In the genomic region with DNA sequence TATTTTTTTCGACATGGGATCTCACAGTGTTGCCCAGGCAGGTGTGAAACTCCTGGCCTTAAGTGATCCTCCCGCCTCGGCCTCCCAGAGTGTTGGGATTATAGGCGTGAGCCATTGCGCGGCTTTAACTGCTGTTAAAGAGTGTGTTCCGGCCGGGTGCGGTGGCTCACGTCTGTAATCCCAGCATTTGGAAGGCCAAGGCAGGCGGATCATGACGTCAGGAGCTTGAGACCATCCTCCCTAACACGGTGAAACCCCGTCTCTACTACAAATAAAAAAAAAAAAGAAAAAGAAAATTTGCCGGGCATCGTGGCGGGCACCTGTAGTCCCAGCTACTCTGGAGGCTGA, we compare ENCODE assay signal across 8 cellular contexts. TPM values are rescaled to one million over a fixed set of nuclear protein-coding genes. Genes with fewer than 3 reads are reported as not detected.
DNase-seq lines count a peak whose midpoint lies in the region; ATAC-seq and TF ChIP-seq lines count a peak whose summit lies in the region.

No MANE protein-coding gene starts in this region.

- peaks cover 57% of the 10 kb centered on the region for H3K4me1 Mint-ChIP-seq in stimulated activated naive CD8-positive, alpha-beta T cell treated with anti-CD3 and anti-CD28 coated beads, Interleukin-15, Interleukin-2, amounts not matched to agents 100 ng/mL and 50 ng/mL, for 24 hours (ENCODE audit: low read depth)
- peaks cover 21% of the 10 kb centered on the region for H3K4me1 Mint-ChIP-seq in memory B cell

- no peaks in the 10 kb centered on the region for H3K36me3 Mint-ChIP-seq in stimulated activated naive CD8-positive, alpha-beta T cell treated with anti-CD3 and anti-CD28 coated beads, Interleukin-15, Interleukin-2, amounts not matched to agents 100 ng/mL and 50 ng/mL, for 24 hours (ENCODE audit: low read depth)
- H3K36me3 Mint-ChIP-seq in memory B cell, result peaks cover 1% of the 10 kb centered on the region

- no peak for DNase-seq in stimulated activated naive CD8-positive, alpha-beta T cell treated with anti-CD3 and anti-CD28 coated beads, Interleukin-15, Interleukin-2, amounts not matched to agents 100 U/mL and 50 U/mL, for 24 hours
- DNase-seq in astrocyte of the cerebellum (ENCODE audit: low read depth), result no peak
- DNase-seq in memory B cell (ENCODE audit: low spot score in 2 of 2), result no peak
- no peak for DNase-seq in CD1c-positive myeloid dendritic cell (ENCODE audit: extremely low spot score)
- DNase-seq in left lobe of liver (ENCODE audit: low spot score), result no peak
- DNase-seq in NCI-H2107 (lab: John Stamatoyannopoulos, UW), result no peak

- ATAC-seq in stimulated activated naive CD8-positive, alpha-beta T cell treated with anti-CD3 and anti-CD28 coated beads, Interleukin-15, Interleukin-2, amounts not matched to agents 100 U/mL and 50 U/mL, for 24 hours, result no peak
- ATAC-seq in memory B cell (ENCODE audit: low read depth), result no peak
- ATAC-seq in HG03135 (IDR thresholded peaks at IDR 0.05; ENCODE audit: unreplicated experiment), result no peak
- ATAC-seq in left lobe of liver, result no peak

- no peaks in the 10 kb centered on the region for H3K9me3 Mint-ChIP-seq in stimulated activated naive CD8-positive, alpha-beta T cell treated with anti-CD3 and anti-CD28 coated beads, Interleukin-15, Interleukin-2, amounts not matched to agents 100 ng/mL and 50 ng/mL, for 24 hours
- no peaks in the 10 kb centered on the region for H3K9me3 Mint-ChIP-seq in memory B cell

- peak overlapping the region; percentile 94 for H3K4me3 Mint-ChIP-seq in stimulated activated naive CD8-positive, alpha-beta T cell treated with anti-CD3 and anti-CD28 coated beads, Interleukin-15, Interleukin-2, amounts not matched to agents 100 ng/mL and 50 ng/mL, for 24 hours
- peak overlapping the region; percentile 97 for H3K4me3 Mint-ChIP-seq in memory B cell

- in situ Hi-C loops in astrocyte of the cerebellum (cut with HindIII; ENCODE audit: low sequenced_read_pairs), result no loop called here

- TF ChIP-seq CTCF in astrocyte of the cerebellum (IDR thresholded peaks at IDR 0.05; ENCODE audit: low read depth, low read length, missing control alignments), result no peak

- no peaks in the 10 kb centered on the region for H3K27me3 Mint-ChIP-seq in stimulated activated naive CD8-positive, alpha-beta T cell treated with anti-CD3 and anti-CD28 coated beads, Interleukin-15, Interleukin-2, amounts not matched to agents 100 ng/mL and 50 ng/mL, for 24 hours
- H3K27me3 Mint-ChIP-seq in memory B cell, result no peaks in the 10 kb centered on the region

- peak overlapping the region; percentile 36 for H3K27ac Mint-ChIP-seq in stimulated activated naive CD8-positive, alpha-beta T cell treated with anti-CD3 and anti-CD28 coated beads, Interleukin-15, Interleukin-2, amounts not matched to agents 100 ng/mL and 50 ng/mL, for 24 hours
- no peak overlapping the region for H3K27ac Mint-ChIP-seq in memory B cell

- peak overlapping the region; percentile 93 for H3K4me3 ChIP-seq in astrocyte of the cerebellum (ENCODE audit: low read depth, low read length)

RNA-seq across cellular contexts. Expression of a gene that starts 1.1 kb away (rescaled TPM):
- total RNA-seq in left lobe of liver, result 8.4 TPM
